ENCODE assay signal across 27 cellular contexts in the genomic region with DNA sequence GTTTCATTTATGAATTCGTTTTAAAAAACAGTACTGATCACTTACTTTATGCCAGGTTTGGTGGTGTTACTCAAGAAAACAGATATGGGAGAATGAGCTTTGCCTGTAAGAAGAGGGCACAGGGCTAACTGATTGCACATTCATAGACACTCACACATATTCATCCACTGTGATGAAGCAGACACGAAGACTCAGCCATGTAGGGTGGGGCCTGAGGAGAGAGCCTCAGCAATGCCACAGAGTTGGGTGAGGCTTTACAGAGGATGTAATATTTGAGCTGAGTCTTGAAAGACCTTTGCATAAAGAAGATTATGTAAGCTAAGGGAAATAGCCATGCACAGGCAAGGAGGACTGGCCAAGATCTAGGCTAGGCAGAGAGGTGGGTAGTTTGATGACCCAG.
DNase-seq lines count a peak whose midpoint lies in the region; ATAC-seq and TF ChIP-seq lines count a peak whose summit lies in the region.
"Had no signal": no experiment of that assay in that cellular context is flagged by ENCODE, and none has a peak within 500 bp of the region (broad histone marks: within the 10 kb centered on the region; RNA-seq: fewer than 3 reads in every experiment).

No MANE protein-coding gene starts in this region.

- H4K20me1 ChIP-seq in GM23248 (ENCODE audit: insufficient read depth), result no peaks in the 10 kb centered on the region

- H3K27me3 ChIP-seq in GM23248 (replicated peaks; ENCODE audit: insufficient read depth), result no peaks in the 10 kb centered on the region
- no peaks in the 10 kb centered on the region for H3K27me3 ChIP-seq in RWPE2 (ENCODE audit: insufficient read depth, poor library complexity, severe bottlenecking)
- H3K27me3 ChIP-seq: brain microvascular endothelial cell, ovary had no signal

- no peaks in the 10 kb centered on the region for H3K9me3 ChIP-seq in GM23248 (ENCODE audit: low read depth)
- H3K9me3 ChIP-seq in RWPE2 (ENCODE audit: severe bottlenecking), result no peaks in the 10 kb centered on the region
- H3K9me3 ChIP-seq: ovary had no signal

- ATAC-seq in RWPE2 (ENCODE audit: low read depth) (peak; percentile 69), memory B cell (ENCODE audit: low read depth) (peak; percentile 38), GM21381 (IDR thresholded peaks at IDR 0.05; ENCODE audit: unreplicated experiment) (no peak)
- ATAC-seq: activated CD4-positive, CD25-positive, alpha-beta regulatory T cell treated with anti-CD3 and anti-CD28 coated beads, Interleukin-2, amount 50 U/mL, for 24 hours; T-helper 17 cell had no signal

- H3K4me3 ChIP-seq in GM23248 (no peak overlapping the region), RWPE2 (ENCODE audit: severe bottlenecking) (no peak overlapping the region), coronary artery (no peak overlapping the region)
- H3K4me3 ChIP-seq: ovary had no signal

- no peak overlapping the region for H3K4me2 ChIP-seq in GM23248 (ENCODE audit: unreplicated experiment)

- H3K36me3 ChIP-seq in GM23248 (ENCODE audit: low read depth) (no peaks in the 10 kb centered on the region), RWPE2 (ENCODE audit: low read depth) (no peaks in the 10 kb centered on the region)
- H3K36me3 ChIP-seq: brain microvascular endothelial cell, ovary had no signal

- peak overlapping the region; percentile 56 for H3K27ac Mint-ChIP-seq in memory B cell
- H3K27ac Mint-ChIP-seq: CD4-positive, CD25-positive, alpha-beta regulatory T cell; T-helper 17 cell had no signal

- no peaks in the 10 kb centered on the region for H3K36me3 Mint-ChIP-seq in memory B cell
- H3K36me3 Mint-ChIP-seq: CD4-positive, CD25-positive, alpha-beta regulatory T cell had no signal

- no peaks in the 10 kb centered on the region for H3K9me3 Mint-ChIP-seq in memory B cell
- H3K9me3 Mint-ChIP-seq: neural crest cell had no signal

- DNase-seq in AG20443 (ENCODE audit: low spot score) (peak; percentile 52), GM23248 (peak; percentile 61), RWPE2 (ENCODE audit: low spot score) (no peak), memory B cell (ENCODE audit: low spot score in 2 of 2) (no peak), coronary artery (ENCODE audit: low spot score) (no peak), T-helper 2 cell (no peak)
- DNase-seq: activated CD4-positive, alpha-beta T cell treated with anti-CD3 and anti-CD28 coated beads, Interleukin-2, amount 50 U/mL, for 48 hours; activated naive CD4-positive, alpha-beta T cell treated with Interleukin-2 at 50 U/mL for 16 hours; brain microvascular endothelial cell; Calu3; CD4-positive, CD25-positive, alpha-beta regulatory T cell; DMS79; KBM-7; mesenchymal stem cell; NCI-H1092 treated with DMSO at 0.1 percent for 48 hours; NCI-H2081 treated with DMSO at 0.1 percent for 48 hours; NCI-H446 treated with DMSO at 0.1 percent for 48 hours; OCI-M1; ovary; stimulated activated CD4-positive, alpha-beta T cell treated with anti-CD3 and anti-CD28 coated beads, Interleukin-15, amount 100 ng/mL, for 24 hours; stimulated activated CD4-positive, alpha-beta T cell treated with anti-CD3 and anti-CD28 coated beads, Interleukin-4, amount 100 ng/mL, for 4 hours; substantia nigra; T-helper 17 cell; trophoblast cell had no signal

- H3K4me3 Mint-ChIP-seq in memory B cell, result no peak overlapping the region
- H3K4me3 Mint-ChIP-seq: CD4-positive, CD25-positive, alpha-beta regulatory T cell; neural crest cell; T-helper 17 cell had no signal

- H2AFZ ChIP-seq in GM23248, result peak overlapping the region; percentile 40; the same call in 1 of the 2 replicates

- peaks cover 6% of the 10 kb centered on the region for H3K4me1 Mint-ChIP-seq in memory B cell
- H3K4me1 Mint-ChIP-seq: CD4-positive, CD25-positive, alpha-beta regulatory T cell; neural crest cell; T-helper 17 cell had no signal

- no peaks in the 10 kb centered on the region for H3K79me2 ChIP-seq in GM23248 (ENCODE audit: insufficient read depth)

- 0 out of 2 replicates have a peak, but pooled peaks cover 3% of the 10 kb centered on the region for H3K4me1 ChIP-seq in GM23248 (ENCODE audit: insufficient read depth)
- H3K4me1 ChIP-seq in RWPE2 (ENCODE audit: insufficient read depth, poor library complexity, severe bottlenecking), result no peaks in the 10 kb centered on the region

- no peak overlapping the region for H3K27ac ChIP-seq in GM23248
- no peak overlapping the region for H3K27ac ChIP-seq in RWPE2 (ENCODE audit: poor library complexity, severe bottlenecking)
- no peak overlapping the region for H3K27ac ChIP-seq in coronary artery
- H3K27ac ChIP-seq: brain microvascular endothelial cell, ovary had no signal

- in situ Hi-C loops in GM23248 (cut with MboI), result no loop called here

- no peak overlapping the region for H3K9ac ChIP-seq in GM23248

- 43 to 62% methylated on average over 2 of the region's 2 CpGs for WGBS in GM23248 (ENCODE audit: low coverage in 1 of 2, low lambda C conversion rate in 2 of 2, missing lambda C conversion rate in 2 of 2), 2 experiments

- no peaks in the 10 kb centered on the region for H3K9me2 ChIP-seq in GM23248 (ENCODE audit: insufficient read depth)

- no peaks in the 10 kb centered on the region for H3K27me3 Mint-ChIP-seq in memory B cell
- H3K27me3 Mint-ChIP-seq: CD4-positive, CD25-positive, alpha-beta regulatory T cell; T-helper 17 cell had no signal

- no peak for TF ChIP-seq CTCF in RWPE2 (IDR thresholded peaks at IDR 0.05; ENCODE audit: poor library complexity, severe bottlenecking)
- TF ChIP-seq CTCF in coronary artery (IDR thresholded peaks at IDR 0.05), result no peak

- H3F3A ChIP-seq in GM23248 (ENCODE audit: insufficient read depth), result no peaks in the 10 kb centered on the region; the same call in 1 of the 2 replicates

Comparison
In these comparisons a context has a peak if more than half of its experiments do, and no peak if none do; other contexts are left out.
1. DNase-seq: peak in AG20443 (single experiment) and GM23248 (single experiment); none in RWPE2 (single experiment), memory B cell (0 of 2), coronary artery (single experiment) and T-helper 2 cell (0 of 5).